ENCODE assay signal across 33 cellular contexts in the genomic region with DNA sequence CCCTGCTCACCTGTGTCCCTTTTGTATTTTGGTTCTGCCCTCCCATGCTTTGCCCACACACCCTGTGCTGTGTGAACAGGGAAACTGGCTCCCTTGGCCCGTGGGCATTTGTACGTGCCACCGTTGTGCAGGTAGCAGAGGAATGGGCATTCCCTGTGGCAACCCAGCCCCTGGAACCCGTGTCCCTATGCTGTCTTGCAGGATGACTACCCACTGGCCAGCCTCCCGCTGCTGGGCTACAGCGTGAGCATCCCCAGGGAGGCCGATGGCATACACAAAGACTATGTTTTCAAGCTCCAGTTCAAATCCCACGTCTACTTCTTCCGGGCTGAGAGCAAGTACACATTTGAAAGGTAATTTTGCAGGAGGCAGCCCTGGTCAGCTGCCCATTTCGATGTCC.
"Had no signal": no experiment of that assay in that cellular context is flagged by ENCODE, and none has a peak within 500 bp of the region (broad histone marks: within the 10 kb centered on the region; RNA-seq: fewer than 3 reads in every experiment).

No MANE protein-coding gene starts in this region.

- H3K4me3 Mint-ChIP-seq: activated B cell treated with CpG ODN at 0.5 μM for 24 hours; activated CD8-positive, alpha-beta T cell treated with anti-CD3 and anti-CD28 coated beads for 36 hours; activated naive CD8-positive, alpha-beta T cell; activated T-cell treated with anti-CD3 and anti-CD28 coated beads, Interleukin-2, amount 50 U/mL, for 4 hours; activated T-helper 17 cell treated with anti-CD3 and anti-CD28 coated beads, Interleukin-2, amount 50 U/mL, for 72 hours; central memory CD8-positive, alpha-beta T cell; effector memory CD8-positive, alpha-beta T cell; T-helper 17 cell; T-helper 2 cell treated with Interferon-gamma antibody and Interleukin-4, amounts not matched to agents 5 μg/mL and 100 μg/mL, for 36 hours had no signal

- H3K4me1 Mint-ChIP-seq: activated B cell treated with CpG ODN at 0.5 μM for 24 hours; activated T-helper 17 cell treated with anti-CD3 and anti-CD28 coated beads, Interleukin-2, amount 50 U/mL, for 72 hours; central memory CD8-positive, alpha-beta T cell had no signal

- H3K27ac ChIP-seq: body of pancreas, esophagus muscularis mucosa, foreskin keratinocyte, gastrocnemius medialis, heart right ventricle, WERI-Rb-1 had no signal

- H3K9me3 Mint-ChIP-seq: activated B cell treated with CpG ODN at 0.5 μM for 24 hours; activated CD8-positive, alpha-beta T cell treated with anti-CD3 and anti-CD28 coated beads for 36 hours; activated T-cell treated with anti-CD3 and anti-CD28 coated beads, Interleukin-2, amount 50 U/mL, for 4 hours; activated T-helper 17 cell treated with anti-CD3 and anti-CD28 coated beads, Interleukin-2, amount 50 U/mL, for 72 hours; central memory CD8-positive, alpha-beta T cell; effector memory CD8-positive, alpha-beta T cell; T-helper 2 cell treated with Interferon-gamma antibody and Interleukin-4, amounts not matched to agents 5 μg/mL and 100 μg/mL, for 36 hours had no signal

- H3K9me3 ChIP-seq: body of pancreas, esophagus muscularis mucosa, gastrocnemius medialis, heart right ventricle had no signal

- H3K27me3 Mint-ChIP-seq: activated B cell treated with CpG ODN at 0.5 μM for 24 hours; activated CD8-positive, alpha-beta T cell treated with anti-CD3 and anti-CD28 coated beads for 36 hours; activated naive CD8-positive, alpha-beta T cell; activated T-helper 17 cell treated with anti-CD3 and anti-CD28 coated beads, Interleukin-2, amount 50 U/mL, for 72 hours; central memory CD8-positive, alpha-beta T cell; effector memory CD8-positive, alpha-beta T cell; T-helper 17 cell had no signal

- H3K4me3 ChIP-seq: body of pancreas, esophagus muscularis mucosa, gastrocnemius medialis, heart right ventricle had no signal

- ATAC-seq: activated CD4-positive, CD25-positive, alpha-beta regulatory T cell treated with anti-CD3 and anti-CD28 coated beads, Interleukin-2, amount 50 U/mL, for 24 hours; activated CD8-positive, alpha-beta T cell treated with anti-CD3 and anti-CD28 coated beads for 36 hours; activated T-cell treated with anti-CD3 and anti-CD28 coated beads, Interleukin-2, amount 50 U/mL, for 4 hours; activated T-helper 17 cell treated with anti-CD3 and anti-CD28 coated beads, Interleukin-2, amount 50 U/mL, for 72 hours; body of pancreas; effector memory CD8-positive, alpha-beta T cell; foreskin keratinocyte; gastrocnemius medialis; T-helper 17 cell had no signal

- H3K27ac Mint-ChIP-seq: activated B cell treated with CpG ODN at 0.5 μM for 24 hours; activated CD8-positive, alpha-beta T cell treated with anti-CD3 and anti-CD28 coated beads for 36 hours; activated naive CD8-positive, alpha-beta T cell; effector memory CD8-positive, alpha-beta T cell; T-helper 17 cell; T-helper 2 cell treated with Interferon-gamma antibody and Interleukin-4, amounts not matched to agents 5 μg/mL and 100 μg/mL, for 36 hours had no signal

- DNase-seq: activated B cell treated with CpG ODN at 0.5 μM for 24 hours; activated CD4-positive, alpha-beta T cell treated with anti-CD3 and anti-CD28 coated beads for 48 hours; activated CD4-positive, alpha-beta T cell treated with anti-CD3 and anti-CD28 coated beads, Interleukin-2, amount 50 U/mL, for 1 hour; activated CD4-positive, alpha-beta T cell treated with anti-CD3 and anti-CD28 coated beads, Interleukin-2, amount 50 U/mL, for 48 hours; activated CD8-positive, alpha-beta memory T cell treated with anti-CD3 and anti-CD28 coated beads for 24 hours; activated CD8-positive, alpha-beta T cell treated with anti-CD3 and anti-CD28 coated beads for 36 hours; activated effector memory CD4-positive, alpha-beta T cell treated with Interleukin-2 at 50 U/mL for 16 hours; activated gamma-delta T cell treated with Interleukin-2 at 50 U/mL for 16 hours; activated naive CD4-positive, alpha-beta T cell treated with anti-CD3 and anti-CD28 coated beads, Interleukin-2, amount 50 U/mL, for 16 hours; activated naive CD4-positive, alpha-beta T cell treated with Interleukin-2 at 50 U/mL for 16 hours; activated T-cell treated with anti-CD3 and anti-CD28 coated beads, Interleukin-2, amount 50 U/mL, for 4 hours; amygdala; aorta; body of pancreas; cortex of kidney; dermis blood vessel endothelial cell; effector CD4-positive, alpha-beta T cell; effector memory CD8-positive, alpha-beta T cell; erythroblast; foreskin keratinocyte; gastrocnemius medialis; glutamatergic neuron; heart right ventricle; T-helper 1 cell; T-helper 17 cell; T1000; WERI-Rb-1 had no signal

- H3K4me1 ChIP-seq: body of pancreas, esophagus muscularis mucosa, foreskin keratinocyte, gastrocnemius medialis, heart right ventricle had no signal

- H3K27me3 ChIP-seq: body of pancreas, esophagus muscularis mucosa, foreskin keratinocyte, gastrocnemius medialis, heart right ventricle had no signal
